ENCODE assay signal across 8 cellular contexts in genomic region chr4:47668810-47669408, GRCh38.
DNase-seq lines count a peak whose midpoint lies in the region; ATAC-seq and TF ChIP-seq lines count a peak whose summit lies in the region.

No MANE protein-coding gene starts in this region.

- H3K4me3 ChIP-seq in coronary artery, result no peak overlapping the region

- ATAC-seq in GM18870 (IDR thresholded peaks at IDR 0.05; ENCODE audit: unreplicated experiment) (peak; percentile 55), HG03432 (IDR thresholded peaks at IDR 0.05; ENCODE audit: unreplicated experiment) (peak; percentile 84), memory B cell (ENCODE audit: low read depth) (peak; percentile 59)

- H3K4me3 Mint-ChIP-seq in memory B cell, result no peak overlapping the region

- peak; percentile 62 for TF ChIP-seq CTCF in coronary artery (IDR thresholded peaks at IDR 0.05)

- peaks cover 8% of the 10 kb centered on the region for H3K27me3 Mint-ChIP-seq in memory B cell

- no peaks in the 10 kb centered on the region for H3K4me1 Mint-ChIP-seq in memory B cell

- no peak overlapping the region for H3K27ac ChIP-seq in coronary artery

- H3K9me3 Mint-ChIP-seq in memory B cell, result no peaks in the 10 kb centered on the region

- H3K27ac Mint-ChIP-seq in memory B cell, result no peak overlapping the region

- H3K36me3 Mint-ChIP-seq in memory B cell, result no peaks in the 10 kb centered on the region

- in situ Hi-C loops in Caki2 (cut with HindIII; ENCODE audit: low pct_unique_long_range_greater_than_20kb, low sequenced_read_pairs), result no loop called here

- peak; percentile 25 for DNase-seq in Caki2 (ENCODE audit: low read depth)
- DNase-seq in OCI-M1 (lab: John Stamatoyannopoulos, UW), result peak; percentile 79
- no peak for DNase-seq in coronary artery (ENCODE audit: low spot score)
- peak in 1 of 2 donors; percentile 18 for DNase-seq in memory B cell (ENCODE audit: low spot score in 2 of 2)
- DNase-seq in GF-D8 (lab: John Stamatoyannopoulos, UW), result no peak
- no peak for DNase-seq in activated T-cell treated with anti-CD3 and anti-CD28 coated beads for 4 hours

Comparison
In these comparisons a context has a peak if more than half of its experiments do, and no peak if none do; other contexts are left out.
1. DNase-seq: peak in Caki2 (single experiment) and OCI-M1 (single experiment); none in coronary artery (single experiment), GF-D8 (single experiment) and activated T-cell treated with anti-CD3 and anti-CD28 coated beads for 4 hours (single experiment).
2. Peak in every context shown above with its lines, with median percentiles within 50 percentile points of each other: ATAC-seq.